In the genomic region with DNA sequence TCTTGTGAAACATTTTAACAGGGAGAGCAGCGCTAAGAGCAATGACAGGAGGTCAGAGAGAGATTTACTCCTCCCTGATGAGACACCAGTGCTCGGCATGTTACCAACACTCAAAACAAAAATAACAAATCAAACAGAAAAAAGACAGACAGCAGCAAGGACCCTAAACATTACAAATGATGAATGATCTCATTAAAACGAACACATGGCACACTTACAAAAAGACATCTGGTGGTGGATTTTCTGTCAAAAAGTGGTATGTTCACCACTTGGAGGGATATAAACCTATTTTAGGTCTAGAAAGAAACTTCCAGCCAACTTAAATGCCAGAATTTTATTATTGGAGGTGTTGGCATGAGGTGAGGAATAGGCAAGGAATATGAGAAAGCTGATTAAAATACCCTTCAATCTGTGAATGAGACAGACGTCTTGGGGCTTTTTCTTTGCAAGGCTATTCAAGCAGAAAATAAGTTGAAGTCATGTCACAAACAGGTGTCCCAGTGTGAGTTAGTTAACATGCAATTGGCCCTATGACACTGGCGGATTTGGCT, we compare ENCODE assay signal across 1 cellular context.
TF ChIP-seq lines count a peak whose summit lies in the region.

No MANE protein-coding gene starts in this region.

TF ChIP-seq in HEK293, 187 proteins besides CTCF, POLR2A, EP300 and RAD21 (continued from another document and continues in another):
- TF ChIP-seq, protein P1, sequence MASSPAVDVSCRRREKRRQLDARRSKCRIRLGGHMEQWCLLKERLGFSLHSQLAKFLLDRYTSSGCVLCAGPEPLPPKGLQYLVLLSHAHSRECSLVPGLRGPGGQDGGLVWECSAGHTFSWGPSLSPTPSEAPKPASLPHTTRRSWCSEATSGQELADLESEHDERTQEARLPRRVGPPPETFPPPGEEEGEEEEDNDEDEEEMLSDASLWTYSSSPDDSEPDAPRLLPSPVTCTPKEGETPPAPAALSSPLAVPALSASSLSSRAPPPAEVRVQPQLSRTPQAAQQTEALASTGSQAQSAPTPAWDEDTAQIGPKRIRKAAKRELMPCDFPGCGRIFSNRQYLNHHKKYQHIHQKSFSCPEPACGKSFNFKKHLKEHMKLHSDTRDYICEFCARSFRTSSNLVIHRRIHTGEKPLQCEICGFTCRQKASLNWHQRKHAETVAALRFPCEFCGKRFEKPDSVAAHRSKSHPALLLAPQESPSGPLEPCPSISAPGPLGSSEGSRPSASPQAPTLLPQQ (tag by site-specific recombination; IDR thresholded peaks at IDR 0.05): peak; percentile 35; the same call in 1 of the 2 replicates
- TF ChIP-seq BCL11B (tag by site-specific recombination; IDR thresholded peaks at IDR 0.05; ENCODE audit: low read depth) (peak; percentile 98), ZNF530 (tag by site-specific recombination; IDR thresholded peaks at IDR 0.05; ENCODE audit: low read depth) (no peak), ZNF266 (tag by site-specific recombination; IDR thresholded peaks at IDR 0.05; ENCODE audit: low read depth) (no peak), ZNF664 (tag by site-specific recombination; IDR thresholded peaks at IDR 0.05) (peak; percentile 94), ZNF621 (tag by site-specific recombination; IDR thresholded peaks at IDR 0.05) (no peak), ZNF302 (tag by site-specific recombination; IDR thresholded peaks at IDR 0.05; ENCODE audit: low read depth) (0 out of 2 replicates have a peak, but pooled peaks have one; percentile 30), KLF9 (tag by site-specific recombination; IDR thresholded peaks at IDR 0.05; ENCODE audit: low read depth) (peak; percentile 28; the same call in 1 of the 2 replicates), ZNF843 (tag by site-specific recombination; IDR thresholded peaks at IDR 0.05) (peak; percentile 96), ZNF423 (tag by site-specific recombination; IDR thresholded peaks at IDR 0.05) (no peak), ZNF629 (tag by site-specific recombination; IDR thresholded peaks at IDR 0.05) (peak; percentile 64), ZNF248 (tag by site-specific recombination; IDR thresholded peaks at IDR 0.05) (no peak), ZNF121 (tag by site-specific recombination; IDR thresholded peaks at IDR 0.05) (no peak), HOXC10 (CRISPR knock-in tag; IDR thresholded peaks at IDR 0.05) (no peak), GLI4 (tag by site-specific recombination; IDR thresholded peaks at IDR 0.05) (no peak), ZBTB8A (tag by site-specific recombination; IDR thresholded peaks at IDR 0.05) (0 out of 2 replicates have a peak, but pooled peaks have one; percentile 25), SP7 (tag by site-specific recombination; IDR thresholded peaks at IDR 0.05) (peak; percentile 97), ZNF2 (tag by site-specific recombination; IDR thresholded peaks at IDR 0.05) (0 out of 2 replicates have a peak, but pooled peaks have one; percentile 41), ZNF596 (tag by site-specific recombination; IDR thresholded peaks at IDR 0.05) (peak; percentile 33; the same call in 1 of the 2 replicates), IKZF3 (tag by site-specific recombination; IDR thresholded peaks at IDR 0.05) (peak; percentile 71; the same call in 1 of the 2 replicates), ZIC2 (tag by site-specific recombination; IDR thresholded peaks at IDR 0.05) (peak; percentile 61), OSR2 (tag by site-specific recombination; IDR thresholded peaks at IDR 0.05) (peak; percentile 88)
- TF ChIP-seq, protein P2, sequence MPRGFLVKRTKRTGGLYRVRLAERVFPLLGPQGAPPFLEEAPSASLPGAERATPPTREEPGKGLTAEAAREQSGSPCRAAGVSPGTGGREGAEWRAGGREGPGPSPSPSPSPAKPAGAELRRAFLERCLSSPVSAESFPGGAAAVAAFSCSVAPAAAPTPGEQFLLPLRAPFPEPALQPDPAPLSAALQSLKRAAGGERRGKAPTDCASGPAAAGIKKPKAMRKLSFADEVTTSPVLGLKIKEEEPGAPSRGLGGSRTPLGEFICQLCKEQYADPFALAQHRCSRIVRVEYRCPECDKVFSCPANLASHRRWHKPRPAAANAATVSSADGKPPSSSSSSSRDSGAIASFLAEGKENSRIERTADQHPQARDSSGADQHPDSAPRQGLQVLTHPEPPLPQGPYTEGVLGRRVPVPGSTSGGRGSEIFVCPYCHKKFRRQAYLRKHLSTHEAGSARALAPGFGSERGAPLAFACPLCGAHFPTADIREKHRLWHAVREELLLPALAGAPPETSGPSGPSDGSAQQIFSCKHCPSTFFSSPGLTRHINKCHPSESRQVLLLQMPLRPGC (tag by site-specific recombination; IDR thresholded peaks at IDR 0.05): peak; percentile 66; the same call in 1 of the 2 replicates
- TF ChIP-seq, protein P3, sequence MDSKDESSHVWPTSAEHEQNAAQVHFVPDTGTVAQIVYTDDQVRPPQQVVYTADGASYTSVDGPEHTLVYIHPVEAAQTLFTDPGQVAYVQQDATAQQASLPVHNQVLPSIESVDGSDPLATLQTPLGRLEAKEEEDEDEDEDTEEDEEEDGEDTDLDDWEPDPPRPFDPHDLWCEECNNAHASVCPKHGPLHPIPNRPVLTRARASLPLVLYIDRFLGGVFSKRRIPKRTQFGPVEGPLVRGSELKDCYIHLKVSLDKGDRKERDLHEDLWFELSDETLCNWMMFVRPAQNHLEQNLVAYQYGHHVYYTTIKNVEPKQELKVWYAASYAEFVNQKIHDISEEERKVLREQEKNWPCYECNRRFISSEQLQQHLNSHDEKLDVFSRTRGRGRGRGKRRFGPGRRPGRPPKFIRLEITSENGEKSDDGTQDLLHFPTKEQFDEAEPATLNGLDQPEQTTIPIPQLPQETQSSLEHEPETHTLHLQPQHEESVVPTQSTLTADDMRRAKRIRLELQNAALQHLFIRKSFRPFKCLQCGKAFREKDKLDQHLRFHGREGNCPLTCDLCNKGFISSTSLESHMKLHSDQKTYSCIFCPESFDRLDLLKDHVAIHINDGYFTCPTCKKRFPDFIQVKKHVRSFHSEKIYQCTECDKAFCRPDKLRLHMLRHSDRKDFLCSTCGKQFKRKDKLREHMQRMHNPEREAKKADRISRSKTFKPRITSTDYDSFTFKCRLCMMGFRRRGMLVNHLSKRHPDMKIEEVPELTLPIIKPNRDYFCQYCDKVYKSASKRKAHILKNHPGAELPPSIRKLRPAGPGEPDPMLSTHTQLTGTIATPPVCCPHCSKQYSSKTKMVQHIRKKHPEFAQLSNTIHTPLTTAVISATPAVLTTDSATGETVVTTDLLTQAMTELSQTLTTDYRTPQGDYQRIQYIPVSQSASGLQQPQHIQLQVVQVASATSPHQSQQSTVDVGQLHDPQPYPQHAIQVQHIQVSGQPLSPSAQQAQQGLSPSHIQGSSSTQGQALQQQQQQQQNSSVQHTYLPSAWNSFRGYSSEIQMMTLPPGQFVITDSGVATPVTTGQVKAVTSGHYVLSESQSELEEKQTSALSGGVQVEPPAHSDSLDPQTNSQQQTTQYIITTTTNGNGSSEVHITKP (tag by site-specific recombination; IDR thresholded peaks at IDR 0.05): peak; percentile 83
- TF ChIP-seq, protein P4, sequence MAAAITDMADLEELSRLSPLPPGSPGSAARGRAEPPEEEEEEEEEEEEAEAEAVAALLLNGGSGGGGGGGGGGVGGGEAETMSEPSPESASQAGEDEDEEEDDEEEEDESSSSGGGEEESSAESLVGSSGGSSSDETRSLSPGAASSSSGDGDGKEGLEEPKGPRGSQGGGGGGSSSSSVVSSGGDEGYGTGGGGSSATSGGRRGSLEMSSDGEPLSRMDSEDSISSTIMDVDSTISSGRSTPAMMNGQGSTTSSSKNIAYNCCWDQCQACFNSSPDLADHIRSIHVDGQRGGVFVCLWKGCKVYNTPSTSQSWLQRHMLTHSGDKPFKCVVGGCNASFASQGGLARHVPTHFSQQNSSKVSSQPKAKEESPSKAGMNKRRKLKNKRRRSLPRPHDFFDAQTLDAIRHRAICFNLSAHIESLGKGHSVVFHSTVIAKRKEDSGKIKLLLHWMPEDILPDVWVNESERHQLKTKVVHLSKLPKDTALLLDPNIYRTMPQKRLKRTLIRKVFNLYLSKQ (tag by site-specific recombination; IDR thresholded peaks at IDR 0.05; ENCODE audit: borderline replicate concordance): no peak
- TF ChIP-seq, protein P5, sequence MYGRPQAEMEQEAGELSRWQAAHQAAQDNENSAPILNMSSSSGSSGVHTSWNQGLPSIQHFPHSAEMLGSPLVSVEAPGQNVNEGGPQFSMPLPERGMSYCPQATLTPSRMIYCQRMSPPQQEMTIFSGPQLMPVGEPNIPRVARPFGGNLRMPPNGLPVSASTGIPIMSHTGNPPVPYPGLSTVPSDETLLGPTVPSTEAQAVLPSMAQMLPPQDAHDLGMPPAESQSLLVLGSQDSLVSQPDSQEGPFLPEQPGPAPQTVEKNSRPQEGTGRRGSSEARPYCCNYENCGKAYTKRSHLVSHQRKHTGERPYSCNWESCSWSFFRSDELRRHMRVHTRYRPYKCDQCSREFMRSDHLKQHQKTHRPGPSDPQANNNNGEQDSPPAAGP (tag by site-specific recombination; IDR thresholded peaks at IDR 0.05): no peak
- TF ChIP-seq, protein P6, sequence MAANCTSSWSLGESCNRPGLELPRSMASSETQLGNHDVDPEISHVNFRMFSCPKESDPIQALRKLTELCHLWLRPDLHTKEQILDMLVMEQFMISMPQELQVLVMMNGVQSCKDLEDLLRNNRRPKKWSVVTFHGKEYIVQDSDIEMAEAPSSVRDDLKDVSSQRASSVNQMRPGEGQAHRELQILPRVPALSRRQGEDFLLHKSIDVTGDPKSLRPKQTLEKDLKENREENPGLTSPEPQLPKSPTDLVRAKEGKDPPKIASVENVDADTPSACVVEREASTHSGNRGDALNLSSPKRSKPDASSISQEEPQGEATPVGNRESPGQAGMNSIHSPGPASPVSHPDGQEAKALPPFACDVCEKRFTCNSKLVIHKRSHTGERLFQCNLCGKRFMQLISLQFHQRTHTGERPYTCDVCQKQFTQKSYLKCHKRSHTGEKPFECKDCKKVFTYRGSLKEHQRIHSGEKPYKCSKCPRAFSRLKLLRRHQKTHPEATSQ (tag by site-specific recombination; IDR thresholded peaks at IDR 0.05): no peak
- TF ChIP-seq, protein P7, sequence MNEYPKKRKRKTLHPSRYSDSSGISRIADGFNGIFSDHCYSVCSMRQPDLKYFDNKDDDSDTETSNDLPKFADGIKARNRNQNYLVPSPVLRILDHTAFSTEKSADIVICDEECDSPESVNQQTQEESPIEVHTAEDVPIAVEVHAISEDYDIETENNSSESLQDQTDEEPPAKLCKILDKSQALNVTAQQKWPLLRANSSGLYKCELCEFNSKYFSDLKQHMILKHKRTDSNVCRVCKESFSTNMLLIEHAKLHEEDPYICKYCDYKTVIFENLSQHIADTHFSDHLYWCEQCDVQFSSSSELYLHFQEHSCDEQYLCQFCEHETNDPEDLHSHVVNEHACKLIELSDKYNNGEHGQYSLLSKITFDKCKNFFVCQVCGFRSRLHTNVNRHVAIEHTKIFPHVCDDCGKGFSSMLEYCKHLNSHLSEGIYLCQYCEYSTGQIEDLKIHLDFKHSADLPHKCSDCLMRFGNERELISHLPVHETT (tag by site-specific recombination; IDR thresholded peaks at IDR 0.05): peak; percentile 74; the same call in 1 of the 2 replicates
- TF ChIP-seq, protein P8, sequence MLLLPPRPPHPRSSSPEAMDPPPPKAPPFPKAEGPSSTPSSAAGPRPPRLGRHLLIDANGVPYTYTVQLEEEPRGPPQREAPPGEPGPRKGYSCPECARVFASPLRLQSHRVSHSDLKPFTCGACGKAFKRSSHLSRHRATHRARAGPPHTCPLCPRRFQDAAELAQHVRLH (tag by site-specific recombination; IDR thresholded peaks at IDR 0.05): peak; percentile 85
- TF ChIP-seq, protein P9, sequence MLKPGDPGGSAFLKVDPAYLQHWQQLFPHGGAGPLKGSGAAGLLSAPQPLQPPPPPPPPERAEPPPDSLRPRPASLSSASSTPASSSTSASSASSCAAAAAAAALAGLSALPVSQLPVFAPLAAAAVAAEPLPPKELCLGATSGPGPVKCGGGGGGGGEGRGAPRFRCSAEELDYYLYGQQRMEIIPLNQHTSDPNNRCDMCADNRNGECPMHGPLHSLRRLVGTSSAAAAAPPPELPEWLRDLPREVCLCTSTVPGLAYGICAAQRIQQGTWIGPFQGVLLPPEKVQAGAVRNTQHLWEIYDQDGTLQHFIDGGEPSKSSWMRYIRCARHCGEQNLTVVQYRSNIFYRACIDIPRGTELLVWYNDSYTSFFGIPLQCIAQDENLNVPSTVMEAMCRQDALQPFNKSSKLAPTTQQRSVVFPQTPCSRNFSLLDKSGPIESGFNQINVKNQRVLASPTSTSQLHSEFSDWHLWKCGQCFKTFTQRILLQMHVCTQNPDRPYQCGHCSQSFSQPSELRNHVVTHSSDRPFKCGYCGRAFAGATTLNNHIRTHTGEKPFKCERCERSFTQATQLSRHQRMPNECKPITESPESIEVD (tag by site-specific recombination; IDR thresholded peaks at IDR 0.05): peak; percentile 99
- TF ChIP-seq, protein P10, sequence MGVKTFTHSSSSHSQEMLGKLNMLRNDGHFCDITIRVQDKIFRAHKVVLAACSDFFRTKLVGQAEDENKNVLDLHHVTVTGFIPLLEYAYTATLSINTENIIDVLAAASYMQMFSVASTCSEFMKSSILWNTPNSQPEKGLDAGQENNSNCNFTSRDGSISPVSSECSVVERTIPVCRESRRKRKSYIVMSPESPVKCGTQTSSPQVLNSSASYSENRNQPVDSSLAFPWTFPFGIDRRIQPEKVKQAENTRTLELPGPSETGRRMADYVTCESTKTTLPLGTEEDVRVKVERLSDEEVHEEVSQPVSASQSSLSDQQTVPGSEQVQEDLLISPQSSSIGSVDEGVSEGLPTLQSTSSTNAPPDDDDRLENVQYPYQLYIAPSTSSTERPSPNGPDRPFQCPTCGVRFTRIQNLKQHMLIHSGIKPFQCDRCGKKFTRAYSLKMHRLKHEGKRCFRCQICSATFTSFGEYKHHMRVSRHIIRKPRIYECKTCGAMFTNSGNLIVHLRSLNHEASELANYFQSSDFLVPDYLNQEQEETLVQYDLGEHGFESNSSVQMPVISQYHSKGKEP (tag by site-specific recombination; IDR thresholded peaks at IDR 0.05): no peak
- TF ChIP-seq, protein P11, sequence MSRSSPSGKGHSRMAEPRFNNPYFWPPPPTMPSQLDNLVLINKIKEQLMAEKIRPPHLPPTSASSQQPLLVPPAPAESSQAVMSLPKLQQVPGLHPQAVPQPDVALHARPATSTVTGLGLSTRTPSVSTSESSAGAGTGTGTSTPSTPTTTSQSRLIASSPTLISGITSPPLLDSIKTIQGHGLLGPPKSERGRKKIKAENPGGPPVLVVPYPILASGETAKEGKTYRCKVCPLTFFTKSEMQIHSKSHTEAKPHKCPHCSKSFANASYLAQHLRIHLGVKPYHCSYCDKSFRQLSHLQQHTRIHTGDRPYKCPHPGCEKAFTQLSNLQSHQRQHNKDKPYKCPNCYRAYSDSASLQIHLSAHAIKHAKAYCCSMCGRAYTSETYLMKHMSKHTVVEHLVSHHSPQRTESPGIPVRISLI (tag by site-specific recombination; IDR thresholded peaks at IDR 0.05): peak; percentile 56; the same call in 1 of the 2 replicates
